Comparison of ENCODE assay signal across 8 cellular contexts in genomic region chr2:166361351-166362153, GRCh38. TPM values are rescaled to one million over a fixed set of nuclear protein-coding genes. Genes with fewer than 3 reads are reported as not detected.
A peak's percentile ranks its signal among the peaks of the same experiment; 100 is the strongest.
DNase-seq lines count a peak whose midpoint lies in the region; ATAC-seq and TF ChIP-seq lines count a peak whose summit lies in the region.

No MANE protein-coding gene starts in this region.

- H3K9me3 Mint-ChIP-seq in activated CD4-positive, alpha-beta T cell treated with anti-CD3 and anti-CD28 coated beads for 36 hours (ENCODE audit: low read depth), result no peaks in the 10 kb centered on the region

- no peaks in the 10 kb centered on the region for H3K4me1 Mint-ChIP-seq in activated CD4-positive, alpha-beta T cell treated with anti-CD3 and anti-CD28 coated beads for 36 hours

- no peaks in the 10 kb centered on the region for H3K27me3 Mint-ChIP-seq in activated CD4-positive, alpha-beta T cell treated with anti-CD3 and anti-CD28 coated beads for 36 hours

- H3K27me3 ChIP-seq in sigmoid colon, result no peaks in the 10 kb centered on the region

- in situ Hi-C loops in ACHN (cut with HindIII; ENCODE audit: low pct_ligation_motif_present, low pct_unique_long_range_greater_than_20kb, low sequenced_read_pairs), result no loop called here

- no peak for TF ChIP-seq POLR2A in sigmoid colon (IDR thresholded peaks at IDR 0.05)

- no peaks in the 10 kb centered on the region for H3K9me3 ChIP-seq in sigmoid colon

- H3K36me3 Mint-ChIP-seq in activated CD4-positive, alpha-beta T cell treated with anti-CD3 and anti-CD28 coated beads for 36 hours (ENCODE audit: low read depth), result no peaks in the 10 kb centered on the region

- no peak overlapping the region for H3K4me3 ChIP-seq in sigmoid colon

- intact Hi-C loops in sigmoid colon (cut with DNase I), result loop anchor here (5.0 kb wide), 1 partner anchor 156 kb away; no protein-coding TSS in a partner anchor
- intact Hi-C loops in activated CD4-positive, alpha-beta T cell treated with anti-CD3 and anti-CD28 coated beads for 36 hours (cut with DNase I, micrococcal nuclease), result no loop called here

- H3K4me1 ChIP-seq in sigmoid colon, result peaks cover 0 to 8% (median 0%) of the 10 kb centered on the region in 4 donors

- DNase-seq in ACHN, result peak; percentile 67
- DNase-seq in NCI-H146 (lab: John Stamatoyannopoulos, UW), result peak; percentile 28
- DNase-seq in dermis blood vessel endothelial cell, result peak; percentile 70
- no peak for DNase-seq in sigmoid colon
- no peak for DNase-seq in activated CD4-positive, alpha-beta T cell treated with anti-CD3 and anti-CD28 coated beads for 36 hours

- WGBS in sigmoid colon, 2 donors, result 53 to 66% methylated on average over 3 of the region's 3 CpGs

- no peak overlapping the region for H3K27ac Mint-ChIP-seq in activated CD4-positive, alpha-beta T cell treated with anti-CD3 and anti-CD28 coated beads for 36 hours

- peak; percentile 87 for ATAC-seq in GM18867 (IDR thresholded peaks at IDR 0.05; ENCODE audit: unreplicated experiment)
- no peak for ATAC-seq in activated CD4-positive, CD25-positive, alpha-beta regulatory T cell treated with anti-CD3 and anti-CD28 coated beads, Interleukin-2, amount 50 U/mL, for 24 hours
- no peak for ATAC-seq in activated CD4-positive, alpha-beta T cell treated with anti-CD3 and anti-CD28 coated beads for 36 hours
- no peak for ATAC-seq in HG03460 (IDR thresholded peaks at IDR 0.05; ENCODE audit: unreplicated experiment)

- CTCF ChIA-PET in activated CD4-positive, alpha-beta T cell treated with anti-CD3 and anti-CD28 coated beads for 36 hours (lab: Charles Lee), result interaction anchor here (1.1 to 1.4 kb wide), 2 partner anchors 13 to 24 kb away, joined by 4 read pairs; partner anchors contain the start of gene SCN9A

- H3K27ac ChIP-seq in sigmoid colon, result no peak overlapping the region

- H3K4me3 Mint-ChIP-seq in activated CD4-positive, alpha-beta T cell treated with anti-CD3 and anti-CD28 coated beads for 36 hours, result no peak overlapping the region

- H3K36me3 ChIP-seq in sigmoid colon, result no peaks in the 10 kb centered on the region

- peak; percentile 21 to 47 (median 39) for TF ChIP-seq CTCF in sigmoid colon (IDR thresholded peaks at IDR 0.05)

- POLR2A ChIA-PET in activated CD4-positive, alpha-beta T cell treated with anti-CD3 and anti-CD28 coated beads for 36 hours (lab: Charles Lee), result no interaction called here

- TF ChIP-seq EP300 in sigmoid colon (IDR thresholded peaks at IDR 0.05), result no peak

RNA-seq across cellular contexts. Expression of gene SCN9A, which starts 14.2 kb away (rescaled TPM):
- total RNA-seq in dermis blood vessel endothelial cell (0.34 and 0.56 TPM in 2 replicates), sigmoid colon (10 to 100 TPM; 14.3 to 22.1 (median 16.0) TPM)
- polyA plus RNA-seq in sigmoid colon, result 1 to 10 TPM in 1 of 3 donors, under 1 TPM in 2; 0.23 to 2.8 (median 0.60) TPM
- under 1 TPM in 1 of 2 experiments, not detected in 1; 0.07 TPM for total RNA-seq in activated CD4-positive, alpha-beta T cell treated with anti-CD3 and anti-CD28 coated beads for 36 hours

Comparison
In these comparisons a context has a peak if more than half of its experiments do, and no peak if none do; other contexts are left out.
1. DNase-seq: peak in ACHN (single experiment), NCI-H146 (single experiment) and dermis blood vessel endothelial cell (single experiment); none in sigmoid colon (single experiment) and activated CD4-positive, alpha-beta T cell treated with anti-CD3 and anti-CD28 coated beads for 36 hours (single experiment).